Comparison of ENCODE assay signal across 1 cellular context in the genomic region with DNA sequence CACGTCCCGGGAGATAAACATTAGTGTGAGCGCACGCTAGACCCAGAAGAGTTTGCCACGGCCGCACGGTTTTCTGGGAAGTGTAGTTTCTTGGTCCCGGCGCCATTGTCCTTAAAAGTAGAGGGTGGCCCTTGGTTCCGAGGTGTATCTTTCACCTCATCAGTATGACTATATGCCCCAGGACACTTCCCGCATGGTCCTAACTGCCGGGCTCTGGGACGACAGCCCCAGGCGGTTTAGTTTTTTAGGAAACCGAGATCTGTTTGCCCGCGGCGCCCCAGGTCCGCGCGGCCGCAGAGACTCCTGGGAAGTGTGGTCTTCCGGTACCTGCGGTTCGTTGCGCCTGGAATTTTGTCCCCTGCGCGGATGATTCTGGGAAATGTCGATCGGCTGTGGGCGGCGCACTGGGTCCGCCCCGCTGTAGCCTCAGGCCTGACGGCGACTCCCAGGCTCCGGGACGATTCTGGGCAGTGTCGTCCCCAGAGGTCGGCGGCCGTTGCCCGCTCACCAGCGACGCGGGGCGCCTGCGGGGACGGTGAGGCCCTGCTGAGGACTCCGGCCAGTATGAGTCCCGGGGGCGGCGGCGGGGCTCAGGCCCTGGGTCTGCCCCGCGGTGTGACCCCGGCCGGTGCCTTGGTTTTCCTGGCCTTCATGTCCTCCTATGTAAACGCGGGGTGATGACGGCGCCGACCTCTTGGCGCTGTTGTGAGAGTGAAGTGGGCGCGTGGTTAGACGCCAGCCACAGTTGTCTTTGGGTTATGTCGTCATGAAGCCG.
TF ChIP-seq lines count a peak whose summit lies in the region.

ZNF181 (plus strand) TSS at position 418 of the 775 bp plus-strand sequence. CDS start 795 bp downstream, outside the sequence.

TF ChIP-seq in SK-N-SH treated with all-trans-retinoic acid at 6 μM for 48 hours, 23 proteins besides CTCF, POLR2A, EP300 and RAD21 (continued from another document):
- TF ChIP-seq POU6F1 (CRISPR knock-in tag; IDR thresholded peaks at IDR 0.05; ENCODE audit: borderline replicate concordance, low read depth) (no peak), ZFP3 (CRISPR knock-in tag; IDR thresholded peaks at IDR 0.05) (peak; percentile 58; the same call in 1 of the 2 replicates)
